ENCODE assay signal across 18 cellular contexts in genomic region chr10:128287099-128287498, GRCh38.
DNase-seq lines count a peak whose midpoint lies in the region; TF ChIP-seq lines count a peak whose summit lies in the region.
"Had no signal": no experiment of that assay in that cellular context is flagged by ENCODE, and none has a peak within 500 bp of the region (broad histone marks: within the 10 kb centered on the region; RNA-seq: fewer than 3 reads in every experiment).

No MANE protein-coding gene starts in this region.

- H3K36me3 ChIP-seq in WERI-Rb-1: no peaks in the 10 kb centered on the region
- H3K36me3 ChIP-seq: BE2C had no signal

- TF ChIP-seq CTCF in WERI-Rb-1 (IDR thresholded peaks at IDR 0.05; ENCODE audit: low read depth, low read length) (no peak), progenitor cell of endocrine pancreas (IDR thresholded peaks at IDR 0.05; ENCODE audit: unreplicated experiment) (no peak), foreskin fibroblast (IDR thresholded peaks at IDR 0.05; ENCODE audit: low read depth, low read length) (no peak)

- DNase-seq in DMS79 treated with DMSO at 0.1 percent for 48 hours (lab: John Stamatoyannopoulos, UW) (peak; percentile 26), DMS79 (lab: John Stamatoyannopoulos, UW) (no peak), WERI-Rb-1 (no peak), progenitor cell of endocrine pancreas (ENCODE audit: low spot score, unreplicated experiment) (no peak), foreskin fibroblast (no peak), HPDE6-E6E7 (ENCODE audit: extremely low spot score) (no peak)
- no peak for DNase-seq in activated CD4-positive, alpha-beta T cell treated with anti-CD3 and anti-CD28 coated beads, Interleukin-2, amount 50 U/mL, for 48 hours
- DNase-seq: BE2C; CD8-positive, alpha-beta T cell; GF-D8; NCI-H1436 treated with DMSO at 0.1 percent for 48 hours; NCI-H2081; NCI-H510A treated with DMSO at 0.1 percent for 48 hours; NCI-H82; PC-3 had no signal

- H3K27ac Mint-ChIP-seq in progenitor cell of endocrine pancreas: no peak overlapping the region
- H3K27ac Mint-ChIP-seq: CD8-positive, alpha-beta T cell had no signal

- H3K4me3 ChIP-seq in WERI-Rb-1 (ENCODE audit: low read depth, low read length): peak overlapping the region; percentile 23
- H3K4me3 ChIP-seq in iPS-18c (ENCODE audit: insufficient read depth, low read depth, low read length): peak overlapping the region; percentile 25; the same call in 1 of the 2 replicates
- no peak overlapping the region for H3K4me3 ChIP-seq in foreskin fibroblast (ENCODE audit: low read depth in 1 of 2, low read length in 2 of 2)

- H3K36me3 Mint-ChIP-seq in progenitor cell of endocrine pancreas (ENCODE audit: insufficient read depth): no peaks in the 10 kb centered on the region
- H3K36me3 Mint-ChIP-seq: CD8-positive, alpha-beta T cell had no signal

- H3K9me3 ChIP-seq in WERI-Rb-1 (ENCODE audit: severe bottlenecking) (peaks cover 10% of the 10 kb centered on the region), iPS-18c (ENCODE audit: control insufficient read depth, insufficient read depth, low read length) (no peaks in the 10 kb centered on the region)
- H3K9me3 ChIP-seq: BE2C had no signal

- H3K27ac ChIP-seq in WERI-Rb-1: no peak overlapping the region
- H3K27ac ChIP-seq: 22Rv1, KMS-11 had no signal

- peaks cover 14% of the 10 kb centered on the region for H3K9me3 Mint-ChIP-seq in progenitor cell of endocrine pancreas (ENCODE audit: low read depth)

- peaks cover 74% of the 10 kb centered on the region for H3K27me3 Mint-ChIP-seq in progenitor cell of endocrine pancreas

- peak overlapping the region; percentile 44 for H3K4me3 Mint-ChIP-seq in progenitor cell of endocrine pancreas (ENCODE audit: low read depth)
- H3K4me3 Mint-ChIP-seq: CD8-positive, alpha-beta T cell had no signal

- H3K4me1 Mint-ChIP-seq in progenitor cell of endocrine pancreas (ENCODE audit: low read depth): no peaks in the 10 kb centered on the region

- H3K27me3 ChIP-seq in WERI-Rb-1 (ENCODE audit: insufficient read depth, low read depth, severe bottlenecking): peaks cover 18% of the 10 kb centered on the region

Comparison
In these comparisons a context has a peak if more than half of its experiments do, and no peak if none do; other contexts are left out.
1. H3K4me3 ChIP-seq: peak in WERI-Rb-1 (single experiment) and iPS-18c (single experiment); none in foreskin fibroblast (0 of 2).